ENCODE assay signal across 20 cellular contexts in genomic region chr7:76408121-76408560, GRCh38. TPM values are rescaled to one million over a fixed set of nuclear protein-coding genes. Genes with fewer than 3 reads are reported as not detected.
DNase-seq lines count a peak whose midpoint lies in the region; ATAC-seq and TF ChIP-seq lines count a peak whose summit lies in the region.
"Had no signal": no experiment of that assay in that cellular context is flagged by ENCODE, and none has a peak within 500 bp of the region (broad histone marks: within the 10 kb centered on the region; RNA-seq: fewer than 3 reads in every experiment).

No MANE protein-coding gene starts in this region.

- peaks cover 4% of the 10 kb centered on the region for H3K27me3 Mint-ChIP-seq in glutamatergic neuron (ENCODE audit: unreplicated experiment)

- peaks cover 13% of the 10 kb centered on the region for H3K4me1 Mint-ChIP-seq in glutamatergic neuron (ENCODE audit: low read depth, unreplicated experiment)
- no peaks in the 10 kb centered on the region for H3K4me1 Mint-ChIP-seq in stimulated activated effector memory CD8-positive, alpha-beta T cell treated with anti-CD3 and anti-CD28 coated beads, Interleukin-12 subunit alpha, Interleukin-12 subunit beta, amount 100 ng/mL, for 72 hours

- no peaks in the 10 kb centered on the region for H3K4me1 ChIP-seq in HAP-1

- no peaks in the 10 kb centered on the region for H3K36me3 Mint-ChIP-seq in glutamatergic neuron (ENCODE audit: unreplicated experiment)
- no peaks in the 10 kb centered on the region for H3K36me3 Mint-ChIP-seq in stimulated activated effector memory CD8-positive, alpha-beta T cell treated with anti-CD3 and anti-CD28 coated beads, Interleukin-12 subunit alpha, Interleukin-12 subunit beta, amount 100 ng/mL, for 72 hours

- peaks cover 3% of the 10 kb centered on the region for H3K9me3 Mint-ChIP-seq in glutamatergic neuron (ENCODE audit: unreplicated experiment)
- H3K9me3 Mint-ChIP-seq in stimulated activated effector memory CD8-positive, alpha-beta T cell treated with anti-CD3 and anti-CD28 coated beads, Interleukin-12 subunit alpha, Interleukin-12 subunit beta, amount 100 ng/mL, for 72 hours, result no peaks in the 10 kb centered on the region
- H3K9me3 Mint-ChIP-seq: CD8-positive, alpha-beta T cell had no signal

- CTCF ChIA-PET in HEK293T (lab: Yijun Ruan, JAX), result no interaction called here

- ATAC-seq in stimulated activated effector memory CD8-positive, alpha-beta T cell treated with anti-CD3 and anti-CD28 coated beads, Interleukin-12 subunit alpha, Interleukin-12 subunit beta, amount 100 ng/mL, for 72 hours, result no peak
- no peak for ATAC-seq in GM19328 (IDR thresholded peaks at IDR 0.05; ENCODE audit: unreplicated experiment)
- ATAC-seq: CD8-positive, alpha-beta T cell had no signal

- DNase-seq in NCI-H82 (lab: John Stamatoyannopoulos, UW), result peak; percentile 39
- no peak for DNase-seq in NCI-H82 treated with DMSO at 0.1 percent for 48 hours (lab: John Stamatoyannopoulos, UW; ENCODE audit: unreplicated experiment)
- peak; percentile 3 for DNase-seq in HEK293T (ENCODE audit: extremely low spot score)
- DNase-seq in glutamatergic neuron, result no peak
- no peak for DNase-seq in stimulated activated effector memory CD8-positive, alpha-beta T cell treated with anti-CD3 and anti-CD28 coated beads, Interleukin-12 subunit alpha, Interleukin-12 subunit beta, amount 100 ng/mL, for 72 hours (ENCODE audit: low spot score in 2 of 2)
- DNase-seq in HAP-1 (ENCODE audit: low spot score in 2 of 2), result no peak
- DNase-seq: Caco-2; CD8-positive, alpha-beta T cell; DMS79 treated with DMSO at 0.1 percent for 48 hours; IMR-90; KG1; MG63; NCI-H1105 treated with DMSO at 0.1 percent for 48 hours; NCI-H146; NCI-H1930; NCI-H446 treated with DMSO at 0.1 percent for 48 hours; NCI-H526; SHP77 treated with DMSO at 0.1 percent for 48 hours had no signal

- no peaks in the 10 kb centered on the region for H3K36me3 ChIP-seq in HAP-1 (replicated peaks)
- H3K36me3 ChIP-seq: MG63 had no signal

- no peak overlapping the region for H3K4me3 ChIP-seq in HAP-1
- H3K4me3 ChIP-seq: MG63 had no signal

- H3K9me3 ChIP-seq in HAP-1, result no peaks in the 10 kb centered on the region
- H3K9me3 ChIP-seq: Caco-2, MG63 had no signal

- POLR2A ChIA-PET in HEK293T (lab: Yijun Ruan, JAX), result interaction anchor here (0.9 kb wide), 1 partner anchor 15 kb away, joined by 3 read pairs; no protein-coding TSS in a partner anchor

- H3K27ac Mint-ChIP-seq in glutamatergic neuron (ENCODE audit: unreplicated experiment), result peak overlapping the region; percentile 8
- H3K27ac Mint-ChIP-seq in stimulated activated effector memory CD8-positive, alpha-beta T cell treated with anti-CD3 and anti-CD28 coated beads, Interleukin-12 subunit alpha, Interleukin-12 subunit beta, amount 100 ng/mL, for 72 hours, result peak overlapping the region; percentile 53
- H3K27ac Mint-ChIP-seq: B cell; CD8-positive, alpha-beta T cell had no signal

- H3K27me3 ChIP-seq in HAP-1 (ENCODE audit: low read depth), result no peaks in the 10 kb centered on the region
- H3K27me3 ChIP-seq: MG63 had no signal

- no peak for TF ChIP-seq CTCF in glutamatergic neuron (IDR thresholded peaks at IDR 0.05; ENCODE audit: partially characterized antibody, unreplicated experiment)

- peak overlapping the region; percentile 4 for H3K4me3 Mint-ChIP-seq in glutamatergic neuron (ENCODE audit: unreplicated experiment)
- no peak overlapping the region for H3K4me3 Mint-ChIP-seq in stimulated activated effector memory CD8-positive, alpha-beta T cell treated with anti-CD3 and anti-CD28 coated beads, Interleukin-12 subunit alpha, Interleukin-12 subunit beta, amount 100 ng/mL, for 72 hours
- H3K4me3 Mint-ChIP-seq: B cell; CD8-positive, alpha-beta T cell had no signal

- in situ Hi-C loops in HAP-1 (cut with MboI; ENCODE audit: low sequenced_read_pairs), result no loop called here

TF ChIP-seq in HEK293T, 16 proteins besides CTCF, POLR2A, EP300 and RAD21:
- TF ChIP-seq HDGF (IDR thresholded peaks at IDR 0.05; ENCODE audit: borderline replicate concordance), result no peak
- no peak for TF ChIP-seq ZNF384 (IDR thresholded peaks at IDR 0.05)
- no peak for TF ChIP-seq L3MBTL2 (conservative IDR thresholded peaks at IDR 0.05)
- no peak for TF ChIP-seq SP1 (IDR thresholded peaks at IDR 0.05)
- TF ChIP-seq NFRKB (IDR thresholded peaks at IDR 0.05), result no peak
- no peak for TF ChIP-seq ARNT (IDR thresholded peaks at IDR 0.05)
- TF ChIP-seq ELF4 (IDR thresholded peaks at IDR 0.05), result no peak
- no peak for TF ChIP-seq BHLHE40 (IDR thresholded peaks at IDR 0.05; ENCODE audit: borderline replicate concordance)
- TF ChIP-seq LEF1 (IDR thresholded peaks at IDR 0.05; ENCODE audit: borderline replicate concordance), result no peak
- no peak for TF ChIP-seq FOXA1 (IDR thresholded peaks at IDR 0.05)
- no peak for TF ChIP-seq TARDBP (IDR thresholded peaks at IDR 0.05)
- no peak for TF ChIP-seq SUZ12 (IDR thresholded peaks at IDR 0.05)
- no peak for TF ChIP-seq FOXM1 (IDR thresholded peaks at IDR 0.05; ENCODE audit: borderline replicate concordance)

RNA-seq across cellular contexts. Expression of gene SSC4D, which starts 1.4 kb away (rescaled TPM):
- 6.1 TPM for total RNA-seq in glutamatergic neuron (ENCODE audit: unreplicated experiment)
- total RNA-seq: B cell; CD8-positive, alpha-beta T cell had no signal

RNA-seq across cellular contexts. Expression of gene ZP3, which starts 16.6 kb away (rescaled TPM):
- total RNA-seq in glutamatergic neuron (ENCODE audit: unreplicated experiment), result 3.4 TPM

RNA-seq across cellular contexts. Expression of gene YWHAG, which starts 49.4 kb away (rescaled TPM):
- 650 TPM for total RNA-seq in glutamatergic neuron (ENCODE audit: unreplicated experiment)

RNA-seq across cellular contexts. Expression of gene DTX2, which starts 53.4 kb away (rescaled TPM):
- total RNA-seq in glutamatergic neuron (ENCODE audit: unreplicated experiment), result 23.3 TPM

Comparison
In these comparisons a context has a peak if more than half of its experiments do, and no peak if none do; other contexts are left out.
1. DNase-seq: peak in NCI-H82 (single experiment) and HEK293T (single experiment); none in NCI-H82 treated with DMSO at 0.1 percent for 48 hours (single experiment), glutamatergic neuron (single experiment), stimulated activated effector memory CD8-positive, alpha-beta T cell treated with anti-CD3 and anti-CD28 coated beads, Interleukin-12 subunit alpha, Interleukin-12 subunit beta, amount 100 ng/mL, for 72 hours (0 of 2) and HAP-1 (0 of 2).